Comparison of ENCODE assay signal across 18 cellular contexts in genomic region chr15:42858540-42858939, GRCh38.
"Had no signal": no experiment of that assay in that cellular context is flagged by ENCODE, and none has a peak within 500 bp of the region (broad histone marks: within the 10 kb centered on the region; RNA-seq: fewer than 3 reads in every experiment).

No MANE protein-coding gene starts in this region.

- H3K4me1 ChIP-seq: breast epithelium, spleen, tibial nerve had no signal

- ATAC-seq: activated CD4-positive, alpha-beta T cell treated with anti-CD3 and anti-CD28 coated beads for 36 hours; right lobe of liver; stimulated activated naive B cell treated with anti-CD40 and anti-IgM and Interleukin-4, amounts not matched to agents 10 μg/mL and 1 μg/mL and 100 μg/mL, for 72 hours had no signal

- H3K27ac ChIP-seq: right lobe of liver, spleen, tibial nerve, WERI-Rb-1 had no signal

- H3K9me3 ChIP-seq: breast epithelium, gastrocnemius medialis, right lobe of liver had no signal

- H3K36me3 ChIP-seq: breast epithelium, gastrocnemius medialis, right lobe of liver, WERI-Rb-1 had no signal

- FAIRE-seq: colon had no signal

- H3K27me3 ChIP-seq: breast epithelium, gastrocnemius medialis, heart right ventricle, right lobe of liver, spleen, tibial nerve had no signal

- H3K4me3 Mint-ChIP-seq: activated CD4-positive, alpha-beta memory T cell treated with anti-CD3 and anti-CD28 coated beads, Interleukin-2, amount 10 ng/mL, durations not matched to agents 7 days and 5 days; activated CD4-positive, alpha-beta T cell treated with anti-CD3 and anti-CD28 coated beads for 36 hours; activated naive CD8-positive, alpha-beta T cell treated with anti-CD3 and anti-CD28 coated beads, Interleukin-2, amount 10 ng/mL, durations not matched to agents 7 days and 5 days; stimulated activated naive B cell treated with anti-CD40 and anti-IgM and Interleukin-4, amounts not matched to agents 10 μg/mL and 1 μg/mL and 100 μg/mL, for 72 hours had no signal

- H3K9me3 Mint-ChIP-seq: activated CD4-positive, alpha-beta memory T cell treated with anti-CD3 and anti-CD28 coated beads, Interleukin-2, amount 10 ng/mL, durations not matched to agents 7 days and 5 days; activated naive CD8-positive, alpha-beta T cell treated with anti-CD3 and anti-CD28 coated beads, Interleukin-2, amount 10 ng/mL, durations not matched to agents 7 days and 5 days; stimulated activated naive B cell treated with anti-CD40 and anti-IgM and Interleukin-4, amounts not matched to agents 10 μg/mL and 1 μg/mL and 100 μg/mL, for 72 hours had no signal

- H3K4me3 ChIP-seq: breast epithelium, gastrocnemius medialis, heart right ventricle, right lobe of liver, spleen, tibial nerve had no signal

- H3K4me1 Mint-ChIP-seq: activated CD4-positive, alpha-beta memory T cell treated with anti-CD3 and anti-CD28 coated beads, Interleukin-2, amount 10 ng/mL, durations not matched to agents 7 days and 5 days; activated CD4-positive, alpha-beta T cell treated with anti-CD3 and anti-CD28 coated beads for 36 hours; activated naive CD8-positive, alpha-beta T cell treated with anti-CD3 and anti-CD28 coated beads, Interleukin-2, amount 10 ng/mL, durations not matched to agents 7 days and 5 days had no signal

- DNase-seq: activated CD4-positive, alpha-beta memory T cell treated with anti-CD3 and anti-CD28 coated beads, Interleukin-2, amount 10 ng/mL, durations not matched to agents 7 days and 5 days; activated CD4-positive, alpha-beta T cell treated with anti-CD3 and anti-CD28 coated beads for 36 hours; activated gamma-delta T cell; activated naive CD8-positive, alpha-beta T cell treated with anti-CD3 and anti-CD28 coated beads, Interleukin-2, amount 10 ng/mL, durations not matched to agents 7 days and 5 days; activated T-cell treated with anti-CD3 and anti-CD28 coated beads, Interleukin-2, amount 50 U/mL, for 48 hours; anterior cingulate cortex; gastrocnemius medialis; heart right ventricle; islet precursor cell; right lobe of liver; spleen; stimulated activated CD4-positive, alpha-beta T cell treated with anti-CD3 and anti-CD28 coated beads, Interleukin-1b, Interleukin-23, amount 100 ng/mL, for 48 hours; stimulated activated naive B cell treated with anti-CD40 and anti-IgM and Interleukin-4, amounts not matched to agents 10 μg/mL and 1 μg/mL and 100 μg/mL, for 72 hours; T1000; WERI-Rb-1 had no signal

- H3K27me3 Mint-ChIP-seq: activated CD4-positive, alpha-beta memory T cell treated with anti-CD3 and anti-CD28 coated beads, Interleukin-2, amount 10 ng/mL, durations not matched to agents 7 days and 5 days; activated CD4-positive, alpha-beta T cell treated with anti-CD3 and anti-CD28 coated beads for 36 hours; activated naive CD8-positive, alpha-beta T cell treated with anti-CD3 and anti-CD28 coated beads, Interleukin-2, amount 10 ng/mL, durations not matched to agents 7 days and 5 days; stimulated activated naive B cell treated with anti-CD40 and anti-IgM and Interleukin-4, amounts not matched to agents 10 μg/mL and 1 μg/mL and 100 μg/mL, for 72 hours had no signal

- H3K27ac Mint-ChIP-seq: activated CD4-positive, alpha-beta memory T cell treated with anti-CD3 and anti-CD28 coated beads, Interleukin-2, amount 10 ng/mL, durations not matched to agents 7 days and 5 days; activated CD4-positive, alpha-beta T cell treated with anti-CD3 and anti-CD28 coated beads for 36 hours; activated naive CD8-positive, alpha-beta T cell treated with anti-CD3 and anti-CD28 coated beads, Interleukin-2, amount 10 ng/mL, durations not matched to agents 7 days and 5 days; stimulated activated naive B cell treated with anti-CD40 and anti-IgM and Interleukin-4, amounts not matched to agents 10 μg/mL and 1 μg/mL and 100 μg/mL, for 72 hours had no signal
